In genomic region chr11:108115495-108116140, GRCh38 we compare ENCODE assay signal across 9 cellular contexts. TPM values are rescaled to one million over a fixed set of nuclear protein-coding genes. Genes with fewer than 3 reads are reported as not detected.
A peak's percentile ranks its signal among the peaks of the same experiment; 100 is the strongest.
DNase-seq lines count a peak whose midpoint lies in the region; ATAC-seq, FAIRE-seq and TF ChIP-seq lines count a peak whose summit lies in the region.
"Had no signal": no experiment of that assay in that cellular context is flagged by ENCODE, and none has a peak within 500 bp of the region (broad histone marks: within the 10 kb centered on the region; RNA-seq: fewer than 3 reads in every experiment).

No MANE protein-coding gene starts in this region.

- H3K27ac ChIP-seq in BLaER1 treated with 17β-estradiol and CSF1 and Interleukin-3, amounts not matched to agents 10 nM and 100 nM = peak overlapping the region in 8 of 11 experiments; percentile 0 to 58 (median 16); a peak in 10 of 22 replicates
- H3K27ac ChIP-seq in body of pancreas = peak overlapping the region; percentile 57 to 74 (median 68)
- peak overlapping the region; percentile 90 for H3K27ac ChIP-seq in stomach smooth muscle (ENCODE audit: low read length)

- peak; percentile 99 for ATAC-seq in body of pancreas

- H3K4me1 ChIP-seq in BLaER1 treated with 17β-estradiol and CSF1 and Interleukin-3, amounts not matched to agents 10 nM and 100 nM = peaks cover 15 to 32% (median 22%) of the 10 kb centered on the region in 10 experiments
- H3K4me1 ChIP-seq in body of pancreas = peaks cover 16% of the 10 kb centered on the region
- H3K4me1 ChIP-seq in stomach smooth muscle (ENCODE audit: control insufficient read depth, insufficient read depth, low read length) = peaks cover 16% of the 10 kb centered on the region

- H3K4me1 Mint-ChIP-seq in activated T-cell treated with anti-CD3 and anti-CD28 coated beads, Interleukin-2, amount 50 U/mL, for 24 hours (ENCODE audit: low read depth) = peaks cover 5% of the 10 kb centered on the region

- no peak overlapping the region for H3K4me3 ChIP-seq in BLaER1 treated with 17β-estradiol and CSF1 and Interleukin-3, amounts not matched to agents 10 nM and 100 nM
- H3K4me3 ChIP-seq in body of pancreas (no peak overlapping the region), stomach smooth muscle (ENCODE audit: low read length in 2 of 2) (peak overlapping the region in 1 of 2 donors; percentile 47)

- no peak overlapping the region for H3K27ac Mint-ChIP-seq in activated T-cell treated with anti-CD3 and anti-CD28 coated beads, Interleukin-2, amount 50 U/mL, for 24 hours
- H3K27ac Mint-ChIP-seq: stimulated activated naive CD8-positive, alpha-beta T cell treated with anti-CD3 and anti-CD28 coated beads, Interleukin-15, Interleukin-2, amounts not matched to agents 100 ng/mL and 50 ng/mL, for 24 hours had no signal

- no peaks in the 10 kb centered on the region for H3K9me3 ChIP-seq in BLaER1 treated with 17β-estradiol and CSF1 and Interleukin-3, amounts not matched to agents 10 nM and 100 nM (replicated peaks in 1 of 11)
- H3K9me3 ChIP-seq in body of pancreas (no peaks in the 10 kb centered on the region), stomach smooth muscle (ENCODE audit: control insufficient read depth in 2 of 2, low read length in 2 of 2) (no peaks in the 10 kb centered on the region)

- WGBS in body of pancreas, 2 donors = 21 to 23% methylated on average over 5 of the region's 5 CpGs

- peaks cover 0 to 5% (median 0%) of the 10 kb centered on the region in 11 experiments; a peak in 2 of 22 replicates for H3K36me3 ChIP-seq in BLaER1 treated with 17β-estradiol and CSF1 and Interleukin-3, amounts not matched to agents 10 nM and 100 nM
- no peaks in the 10 kb centered on the region for H3K36me3 ChIP-seq in body of pancreas (replicated peaks in 1 of 2; ENCODE audit: insufficient read depth in 1 of 2, low read depth in 2 of 2)
- no peaks in the 10 kb centered on the region for H3K36me3 ChIP-seq in stomach smooth muscle (ENCODE audit: control insufficient read depth in 2 of 2, insufficient read depth in 2 of 2, low read length in 2 of 2)

- no peak for FAIRE-seq in HTR-8/SVneo (lab: Jason Lieb, UNC)

- DNase-seq in NCI-H1105 (lab: John Stamatoyannopoulos, UW) (peak; percentile 91), body of pancreas (peak; percentile 93 to 96 (median 95)), inferior parietal cortex (ENCODE audit: extremely low spot score) (peak; percentile 85), HTR-8/SVneo (ENCODE audit: insufficient read length, low spot score) (no peak)
- DNase-seq in effector CD8-positive, alpha-beta T cell (lab: John Stamatoyannopoulos, UW) = no peak
- no peak for DNase-seq in activated T-cell treated with anti-CD3 and anti-CD28 coated beads, Interleukin-2, amount 50 U/mL, for 24 hours

- H3K27me3 Mint-ChIP-seq in activated T-cell treated with anti-CD3 and anti-CD28 coated beads, Interleukin-2, amount 50 U/mL, for 24 hours = no peaks in the 10 kb centered on the region
- H3K27me3 Mint-ChIP-seq: stimulated activated naive CD8-positive, alpha-beta T cell treated with anti-CD3 and anti-CD28 coated beads, Interleukin-15, Interleukin-2, amounts not matched to agents 100 ng/mL and 50 ng/mL, for 24 hours had no signal

- intact Hi-C loops in body of pancreas (cut with DNase I) = no loop called here

- H3K9ac ChIP-seq in BLaER1 treated with 17β-estradiol and CSF1 and Interleukin-3, amounts not matched to agents 10 nM and 100 nM = peak overlapping the region in 7 of 11 experiments; percentile 3 to 31 (median 16); a peak in 3 of 22 replicates
- peak overlapping the region; percentile 8 to 64 for H3K9ac ChIP-seq in stomach smooth muscle (ENCODE audit: low read length in 2 of 2)

- H4K20me1 ChIP-seq in BLaER1 treated with 17β-estradiol and CSF1 and Interleukin-3, amounts not matched to agents 10 nM and 100 nM = peaks cover 0 to 14% (median 0%) of the 10 kb centered on the region in 11 experiments; a peak in 4 of 22 replicates

- H3K27me3 ChIP-seq in BLaER1 treated with 17β-estradiol and CSF1 and Interleukin-3, amounts not matched to agents 10 nM and 100 nM = no peaks in the 10 kb centered on the region
- no peaks in the 10 kb centered on the region for H3K27me3 ChIP-seq in body of pancreas
- H3K27me3 ChIP-seq in stomach smooth muscle (ENCODE audit: control insufficient read depth in 1 of 2, insufficient read depth in 2 of 2, low read length in 2 of 2) = no peaks in the 10 kb centered on the region

- TF ChIP-seq CTCF in body of pancreas (IDR thresholded peaks at IDR 0.05) = peak in 1 of 7 experiments; percentile 19

- TF ChIP-seq POLR2A in body of pancreas (IDR thresholded peaks at IDR 0.05) = no peak

- peak overlapping the region; percentile 47 to 75 (median 60) for H3K4me2 ChIP-seq in BLaER1 treated with 17β-estradiol and CSF1 and Interleukin-3, amounts not matched to agents 10 nM and 100 nM

- no peaks in the 10 kb centered on the region for H3K9me3 Mint-ChIP-seq in activated T-cell treated with anti-CD3 and anti-CD28 coated beads, Interleukin-2, amount 50 U/mL, for 24 hours
- H3K9me3 Mint-ChIP-seq: stimulated activated naive CD8-positive, alpha-beta T cell treated with anti-CD3 and anti-CD28 coated beads, Interleukin-15, Interleukin-2, amounts not matched to agents 100 ng/mL and 50 ng/mL, for 24 hours had no signal

- H3K4me3 Mint-ChIP-seq in activated T-cell treated with anti-CD3 and anti-CD28 coated beads, Interleukin-2, amount 50 U/mL, for 24 hours = no peak overlapping the region
- H3K4me3 Mint-ChIP-seq: stimulated activated naive CD8-positive, alpha-beta T cell treated with anti-CD3 and anti-CD28 coated beads, Interleukin-15, Interleukin-2, amounts not matched to agents 100 ng/mL and 50 ng/mL, for 24 hours had no signal

- peaks cover 4% of the 10 kb centered on the region for H3K36me3 Mint-ChIP-seq in activated T-cell treated with anti-CD3 and anti-CD28 coated beads, Interleukin-2, amount 50 U/mL, for 24 hours (ENCODE audit: low read depth)

RNA-seq across cellular contexts. Expression of gene ACAT1, which starts 5.7 kb away (rescaled TPM):
- total RNA-seq in body of pancreas = 10 to 100 TPM; 42.5 to 68.2 TPM

Comparison
In these comparisons a context has a peak if more than half of its experiments do, and no peak if none do; other contexts are left out.
1. H3K27ac ChIP-seq: peak in every context shown above with its lines; median percentile 90 in stomach smooth muscle; 68 in body of pancreas; 16 in BLaER1 treated with 17β-estradiol and CSF1 and Interleukin-3, amounts not matched to agents 10 nM and 100 nM.
2. DNase-seq: peak in NCI-H1105 (single experiment), body of pancreas (4 of 4) and inferior parietal cortex (single experiment); none in effector CD8-positive, alpha-beta T cell (single experiment), activated T-cell treated with anti-CD3 and anti-CD28 coated beads, Interleukin-2, amount 50 U/mL, for 24 hours (single experiment) and HTR-8/SVneo (single experiment).